Comparison of ENCODE assay signal across 10 cellular contexts in genomic region chr2:240451108-240451611, GRCh38. TPM values are rescaled to one million over a fixed set of nuclear protein-coding genes. Genes with fewer than 3 reads are reported as not detected.
DNase-seq lines count a peak whose midpoint lies in the region; ATAC-seq and TF ChIP-seq lines count a peak whose summit lies in the region.
"Had no signal": no experiment of that assay in that cellular context is flagged by ENCODE, and none has a peak within 500 bp of the region (broad histone marks: within the 10 kb centered on the region; RNA-seq: fewer than 3 reads in every experiment).

No MANE protein-coding gene starts in this region.

- H3K27me3 ChIP-seq in spleen (replicated peaks in 1 of 7), result peaks cover 3 to 96% (median 54%) of the 10 kb centered on the region in 7 donors

- POLR2A ChIA-PET in RWPE1 (lab: Yijun Ruan, JAX; ENCODE audit: low non-redundant PET), result no interaction called here

- no peak for ATAC-seq in mucosa of descending colon
- no peak for ATAC-seq in activated CD4-positive, CD25-positive, alpha-beta regulatory T cell treated with anti-CD3 and anti-CD28 coated beads, Interleukin-2, amount 50 U/mL, for 24 hours

- CTCF ChIA-PET in RWPE1 (lab: Yijun Ruan, JAX), result interaction anchor here (1.3 to 1.5 kb wide), 2 partner anchors 12 to 15 kb away, joined by 4 to 6 read pairs; partner anchors contain the start of gene GPC1

- no peak for TF ChIP-seq POLR2A in spleen (IDR thresholded peaks at IDR 0.05)

- 80 to 92% (median 87%) methylated on average over 4 to 13 of the region's 13 CpGs for WGBS in spleen, 5 donors

- H3K4me3 ChIP-seq in epithelial cell of esophagus (ENCODE audit: low read length) (no peak overlapping the region), mucosa of descending colon (no peak overlapping the region), spleen (no peak overlapping the region)
- H3K4me3 ChIP-seq: HAP-1 had no signal

- H3K9me3 ChIP-seq in mucosa of descending colon (no peaks in the 10 kb centered on the region), spleen (no peaks in the 10 kb centered on the region)
- H3K9me3 ChIP-seq: HAP-1 had no signal

- H3K36me3 ChIP-seq in mucosa of descending colon (ENCODE audit: low read depth), result no peaks in the 10 kb centered on the region
- no peaks in the 10 kb centered on the region for H3K36me3 ChIP-seq in spleen
- H3K36me3 ChIP-seq: HAP-1 had no signal

- peaks cover 3% of the 10 kb centered on the region for H3K4me1 ChIP-seq in mucosa of descending colon (ENCODE audit: low read depth)
- peaks cover 4 to 52% (median 31%) of the 10 kb centered on the region in 6 donors for H3K4me1 ChIP-seq in spleen

- intact Hi-C loops in mucosa of descending colon (cut with DNase I, micrococcal nuclease) (no loop called here), spleen (cut with DNase I; ENCODE audit: low total_unique reads) (no loop called here)

- peak overlapping the region; percentile 100 for H3K27ac ChIP-seq in RWPE1
- no peak overlapping the region for H3K27ac ChIP-seq in spleen
- H3K27ac ChIP-seq: KMS-11 had no signal

- DNase-seq in RWPE1 (ENCODE audit: low spot score), result no peak
- no peak for DNase-seq in epithelial cell of esophagus (ENCODE audit: low read depth)
- DNase-seq in mucosa of descending colon, result peak in 2 of 3 donors; percentile 20 to 38
- DNase-seq in spleen, result peak; percentile 69
- DNase-seq in dermis blood vessel endothelial cell, result no peak
- DNase-seq in NOMO-1 (lab: John Stamatoyannopoulos, UW; ENCODE audit: unreplicated experiment in 2 of 2), result no peak
- DNase-seq: NCI-H2081 treated with DMSO at 0.1 percent for 48 hours had no signal

- TF ChIP-seq CTCF in RWPE1 (conservative IDR thresholded peaks at IDR 0.05; ENCODE audit: low read depth) (no peak), epithelial cell of esophagus (IDR thresholded peaks at IDR 0.05; ENCODE audit: insufficient read depth, low read depth, low read length, missing control alignments) (peak; percentile 40), mucosa of descending colon (IDR thresholded peaks at IDR 0.05) (no peak), spleen (IDR thresholded peaks at IDR 0.05 in 8 of 11, conservative IDR thresholded peaks at IDR 0.05 in 3 of 11) (no peak)

RNA-seq across cellular contexts. Expression of gene GPC1, which starts 15.7 kb away (rescaled TPM):
- total RNA-seq in mucosa of descending colon (10 to 100 TPM; 12.4 to 29.2 (median 15.4) TPM), spleen (10 to 100 TPM in 5 of 7 donors, 1 to 10 TPM in 2; 7.9 to 25.0 (median 18.6) TPM), dermis blood vessel endothelial cell (8.3 and 11.3 TPM in 2 replicates)
- polyA plus RNA-seq in spleen, result 10 to 100 TPM in 1 of 3 donors, 1 to 10 TPM in 2; 4.1 to 12.4 (median 9.1) TPM

Comparison
In these comparisons a context has a peak if more than half of its experiments do, and no peak if none do; other contexts are left out.
1. DNase-seq: peak in mucosa of descending colon (2 of 3) and spleen (single experiment); none in RWPE1 (single experiment), epithelial cell of esophagus (single experiment), dermis blood vessel endothelial cell (single experiment) and NOMO-1 (0 of 2).